Comparison of ENCODE assay signal across 8 cellular contexts in the genomic region with DNA sequence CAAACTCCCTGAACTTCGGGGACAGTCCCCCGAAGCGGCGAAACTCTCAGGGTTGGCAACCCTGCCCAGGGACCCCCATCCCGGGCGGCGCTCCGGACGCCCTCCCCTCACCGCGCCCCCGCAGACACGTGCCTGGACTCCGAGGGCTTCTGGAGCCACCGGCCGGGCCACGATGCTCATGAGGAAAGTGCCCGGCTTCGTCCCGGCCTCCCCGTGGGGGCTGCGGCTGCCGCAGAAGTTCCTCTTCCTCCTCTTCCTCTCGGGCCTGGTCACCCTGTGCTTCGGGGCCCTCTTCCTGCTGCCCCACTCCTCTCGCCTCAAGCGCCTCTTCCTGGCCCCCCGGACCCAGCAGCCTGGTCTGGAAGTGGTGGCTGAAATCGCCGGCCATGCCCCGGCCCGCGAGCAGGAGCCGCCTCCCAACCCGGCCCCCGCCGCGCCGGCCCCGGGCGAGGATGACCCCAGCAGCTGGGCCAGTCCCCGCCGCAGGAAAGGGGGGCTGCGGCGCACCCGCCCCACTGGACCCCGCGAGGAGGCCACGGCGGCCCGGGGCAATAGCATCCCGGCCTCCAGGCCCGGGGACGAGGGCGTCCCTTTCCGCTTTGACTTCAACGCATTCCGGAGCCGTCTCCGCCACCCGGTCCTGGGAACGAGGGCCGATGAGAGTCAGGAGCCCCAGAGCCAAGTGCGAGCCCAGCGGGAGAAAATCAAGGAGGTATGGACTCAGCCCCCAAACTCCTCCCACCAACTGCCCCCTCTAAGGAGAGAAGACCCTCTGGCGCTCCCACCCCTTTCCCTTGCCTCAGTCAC. TPM values are rescaled to one million over a fixed set of nuclear protein-coding genes. Genes with fewer than 3 reads are reported as not detected.
DNase-seq lines count a peak whose midpoint lies in the region; ATAC-seq, FAIRE-seq and TF ChIP-seq lines count a peak whose summit lies in the region.

No MANE protein-coding gene starts in this region.

- TF ChIP-seq CTCF in SK-N-SH (IDR thresholded peaks at IDR 0.05): no peak
- no peak for TF ChIP-seq CTCF in hepatocyte (IDR thresholded peaks at IDR 0.05; ENCODE audit: poor library complexity)

- peaks cover 60% of the 10 kb centered on the region for H3K4me1 Mint-ChIP-seq in activated T-helper 1 cell treated with anti-CD3 and anti-CD28 coated beads, Interleukin-12 subunit alpha, Interleukin-12 subunit beta, Interleukin-2, Interleukin-4 antibody, amounts not matched to agents 30 ng/mL and 10 ng/mL and 1 ng/mL, durations not matched to agents 14 hours and 24 hours and 36 hours (ENCODE audit: low read depth)

- H3K9me3 Mint-ChIP-seq in activated T-helper 1 cell treated with anti-CD3 and anti-CD28 coated beads, Interleukin-12 subunit alpha, Interleukin-12 subunit beta, Interleukin-2, Interleukin-4 antibody, amounts not matched to agents 30 ng/mL and 10 ng/mL and 1 ng/mL, durations not matched to agents 14 hours and 24 hours and 36 hours: no peaks in the 10 kb centered on the region

- H3K4me3 ChIP-seq in SK-N-SH (ENCODE audit: low read depth in 2 of 2, low read length in 1 of 2) (peak overlapping the region in 1 of 2 experiments; percentile 61; a peak in 2 of 4 replicates), hepatocyte (peak overlapping the region; percentile 64), small intestine (ENCODE audit: low read depth in 1 of 2, low read length in 2 of 2) (peak overlapping the region; percentile 63 to 78), Karpas-422 (ENCODE audit: low read length) (no peak overlapping the region)

- peak overlapping the region; percentile 73 for H3K27ac Mint-ChIP-seq in activated T-helper 1 cell treated with anti-CD3 and anti-CD28 coated beads, Interleukin-12 subunit alpha, Interleukin-12 subunit beta, Interleukin-2, Interleukin-4 antibody, amounts not matched to agents 30 ng/mL and 10 ng/mL and 1 ng/mL, durations not matched to agents 14 hours and 24 hours and 36 hours

- intact Hi-C loops in activated T-helper 1 cell treated with anti-CD3 and anti-CD28 coated beads, Interleukin-12 subunit alpha, Interleukin-12 subunit beta, Interleukin-2, Interleukin-4 antibody, amounts not matched to agents 30 ng/mL and 10 ng/mL and 1 ng/mL, durations not matched to agents 14 hours and 24 hours and 36 hours (cut with micrococcal nuclease): loop anchor here (5.0 kb wide), 1 partner anchor 186 kb away; a partner anchor contains a TSS

- CTCF ChIA-PET in SK-N-SH (lab: Yijun Ruan, JAX): interaction anchor here (0.7 to 4.6 kb wide), 32 partner anchors 9 to 193 kb away, joined by 3 to 26 read pairs (median 6); a partner anchor contains a TSS

- H3K36me3 ChIP-seq in SK-N-SH (replicated peaks in 1 of 2; ENCODE audit: control insufficient read depth in 1 of 2, insufficient read depth in 2 of 2, low read length in 1 of 2): no peaks in the 10 kb centered on the region
- H3K36me3 ChIP-seq in hepatocyte (replicated peaks; ENCODE audit: insufficient read depth, low read depth): no peaks in the 10 kb centered on the region
- H3K36me3 ChIP-seq in small intestine (ENCODE audit: control insufficient read depth in 2 of 2, insufficient read depth in 2 of 2, low read length in 2 of 2): no peaks in the 10 kb centered on the region
- H3K36me3 ChIP-seq in Karpas-422 (ENCODE audit: insufficient read depth, low read length): no peaks in the 10 kb centered on the region

- H3K4me1 ChIP-seq in SK-N-SH (ENCODE audit: control insufficient read depth in 1 of 2, insufficient read depth in 2 of 2, low read depth in 1 of 2, low read length in 1 of 2) (peaks cover 0 to 29% of the 10 kb centered on the region in 2 experiments; a peak in 2 of 4 replicates), hepatocyte (ENCODE audit: insufficient read depth) (peaks cover 26% of the 10 kb centered on the region), small intestine (ENCODE audit: control insufficient read depth in 2 of 2, insufficient read depth in 1 of 2, low read depth in 1 of 2, low read length in 1 of 2) (no peaks in the 10 kb centered on the region), Karpas-422 (ENCODE audit: low read length) (peaks cover 18% of the 10 kb centered on the region)

- peaks cover 70% of the 10 kb centered on the region for H3K27me3 Mint-ChIP-seq in activated T-helper 1 cell treated with anti-CD3 and anti-CD28 coated beads, Interleukin-12 subunit alpha, Interleukin-12 subunit beta, Interleukin-2, Interleukin-4 antibody, amounts not matched to agents 30 ng/mL and 10 ng/mL and 1 ng/mL, durations not matched to agents 14 hours and 24 hours and 36 hours (ENCODE audit: insufficient read depth)

- FAIRE-seq in small intestine (lab: Jason Lieb, UNC): no peak

- WGBS in SK-N-SH (ENCODE audit: low lambda C conversion rate): 85% methylated on average over 12 of the region's 66 CpGs
- WGBS in hepatocyte (ENCODE audit: low lambda C conversion rate, missing lambda C conversion rate): 4% methylated on average over 36 of the region's 66 CpGs
- WGBS in small intestine, 3 donors: 2 to 5% (median 5%) methylated on average over 47 to 66 of the region's 66 CpGs

- POLR2A ChIA-PET in SK-N-SH (lab: Yijun Ruan, JAX): no interaction called here

- no peak for TF ChIP-seq RAD21 in SK-N-SH (IDR thresholded peaks at IDR 0.05; ENCODE audit: low read length)

- ATAC-seq in SK-N-SH treated with all-trans-retinoic acid at 6 μM for 48 hours (no peak), HG02973 (IDR thresholded peaks at IDR 0.05; ENCODE audit: unreplicated experiment) (no peak)

- H2AFZ ChIP-seq in SK-N-SH (ENCODE audit: low read depth): no peak overlapping the region
- H2AFZ ChIP-seq in hepatocyte: peak overlapping the region; percentile 60
- no peak overlapping the region for H2AFZ ChIP-seq in Karpas-422 (ENCODE audit: low read length)

- H3K4me3 Mint-ChIP-seq in activated T-helper 1 cell treated with anti-CD3 and anti-CD28 coated beads, Interleukin-12 subunit alpha, Interleukin-12 subunit beta, Interleukin-2, Interleukin-4 antibody, amounts not matched to agents 30 ng/mL and 10 ng/mL and 1 ng/mL, durations not matched to agents 14 hours and 24 hours and 36 hours: peak overlapping the region; percentile 86

- no peaks in the 10 kb centered on the region for H3K36me3 Mint-ChIP-seq in activated T-helper 1 cell treated with anti-CD3 and anti-CD28 coated beads, Interleukin-12 subunit alpha, Interleukin-12 subunit beta, Interleukin-2, Interleukin-4 antibody, amounts not matched to agents 30 ng/mL and 10 ng/mL and 1 ng/mL, durations not matched to agents 14 hours and 24 hours and 36 hours (ENCODE audit: low read depth)

- H3K9me3 ChIP-seq in SK-N-SH (no peaks in the 10 kb centered on the region), hepatocyte (ENCODE audit: low read depth) (no peaks in the 10 kb centered on the region), small intestine (ENCODE audit: control insufficient read depth, low read depth) (no peaks in the 10 kb centered on the region), Karpas-422 (ENCODE audit: low read length) (no peaks in the 10 kb centered on the region)

- TF ChIP-seq EP300 in SK-N-SH (IDR thresholded peaks at IDR 0.05; ENCODE audit: borderline replicate concordance in 1 of 2, low read depth in 1 of 2, low read length in 1 of 2): no peak

- H3K9me2 ChIP-seq in SK-N-SH (no peaks in the 10 kb centered on the region), hepatocyte (replicated peaks; ENCODE audit: insufficient read depth) (no peaks in the 10 kb centered on the region), Karpas-422 (replicated peaks; ENCODE audit: insufficient read depth, low read length) (no peaks in the 10 kb centered on the region)

- H4K20me1 ChIP-seq in SK-N-SH (ENCODE audit: insufficient read depth) (no peaks in the 10 kb centered on the region), hepatocyte (ENCODE audit: insufficient read depth, poor library complexity, severe bottlenecking) (no peaks in the 10 kb centered on the region), Karpas-422 (ENCODE audit: insufficient read depth, low read depth, low read length) (peaks cover 9% of the 10 kb centered on the region)

- no peak overlapping the region for H3K27ac ChIP-seq in SK-N-SH (ENCODE audit: low read depth in 2 of 2, low read length in 1 of 2)
- no peak overlapping the region for H3K27ac ChIP-seq in hepatocyte
- H3K27ac ChIP-seq in small intestine (ENCODE audit: low read depth in 1 of 2, low read length in 1 of 2): peak overlapping the region in 1 of 2 donors; percentile 61
- no peak overlapping the region for H3K27ac ChIP-seq in Karpas-422 (ENCODE audit: low read length)

- H3K9ac ChIP-seq in SK-N-SH: no peak overlapping the region
- H3K9ac ChIP-seq in Karpas-422 (ENCODE audit: low read length): no peak overlapping the region

- no peak overlapping the region for H3K4me2 ChIP-seq in SK-N-SH
- peak overlapping the region; percentile 100 for H3K4me2 ChIP-seq in hepatocyte
- no peak overlapping the region for H3K4me2 ChIP-seq in Karpas-422 (ENCODE audit: low read depth, low read length, poor library complexity, severe bottlenecking)

- DNase-seq in SK-N-SH: peak; percentile 33
- DNase-seq in activated T-helper 1 cell treated with anti-CD3 and anti-CD28 coated beads, Interleukin-12 subunit alpha, Interleukin-12 subunit beta, Interleukin-2, Interleukin-4 antibody, amounts not matched to agents 30 ng/mL and 10 ng/mL and 1 ng/mL, durations not matched to agents 14 hours and 24 hours and 36 hours (ENCODE audit: low spot score): no peak
- peak; percentile 29 for DNase-seq in hepatocyte (ENCODE audit: low spot score)
- no peak for DNase-seq in small intestine
- DNase-seq in Karpas-422: no peak
- no peak for DNase-seq in epidermal melanocyte (ENCODE audit: insufficient read length, low spot score)

- H3F3A ChIP-seq in SK-N-SH (replicated peaks; ENCODE audit: insufficient read depth): peaks cover 5% of the 10 kb centered on the region

- H3K79me2 ChIP-seq in SK-N-SH (ENCODE audit: insufficient read depth) (no peaks in the 10 kb centered on the region), hepatocyte (peaks cover 26% of the 10 kb centered on the region), Karpas-422 (ENCODE audit: low read length) (no peaks in the 10 kb centered on the region)

- peaks cover 36% of the 10 kb centered on the region for H3K27me3 ChIP-seq in SK-N-SH (ENCODE audit: insufficient read depth)
- peaks cover 3% of the 10 kb centered on the region for H3K27me3 ChIP-seq in hepatocyte
- H3K27me3 ChIP-seq in small intestine (ENCODE audit: control insufficient read depth in 2 of 2, insufficient read depth in 2 of 2, low read length in 2 of 2): peaks cover 0 to 2% of the 10 kb centered on the region in 2 donors
- H3K27me3 ChIP-seq in Karpas-422 (ENCODE audit: low read length): no peaks in the 10 kb centered on the region

RNA-seq across cellular contexts. Expression of a gene that starts 1.2 kb away (rescaled TPM):
- polyA plus RNA-seq in SK-N-SH (2012; rRNA removed) (0.20 and 0.26 TPM in 2 replicates), hepatocyte (24.6 and 29.3 TPM in 2 replicates), small intestine (1 to 10 TPM in 2 of 3 donors, under 1 TPM in 1; 0.67 to 5.4 (median 1.4) TPM)
- 0.21 and 0.32 TPM in 2 replicates for polyA plus RNA-seq in SK-N-SH (2012; cell fraction: cytosol; rRNA removed)
- 0.25 and 0.27 TPM in 2 replicates for polyA plus RNA-seq in SK-N-SH (2012; cell fraction: nucleus; rRNA removed)
- total RNA-seq in activated T-helper 1 cell treated with anti-CD3 and anti-CD28 coated beads, Interleukin-12 subunit alpha, Interleukin-12 subunit beta, Interleukin-2, Interleukin-4 antibody, amounts not matched to agents 30 ng/mL and 10 ng/mL and 1 ng/mL, durations not matched to agents 14 hours and 24 hours and 36 hours: 0.83 and 0.98 TPM in 2 replicates
- 19.9 and 20.6 TPM in 2 replicates for total RNA-seq in hepatocyte
- total RNA-seq in Karpas-422 (2014; rRNA removed; shearing (Covaris generic); ENCODE audit: low replicate concordance): not detected in 2 replicates

Comparison
In these comparisons a context has a peak if more than half of its experiments do, and no peak if none do; other contexts are left out.
1. DNase-seq: peak in SK-N-SH (single experiment) and hepatocyte (single experiment); none in activated T-helper 1 cell treated with anti-CD3 and anti-CD28 coated beads, Interleukin-12 subunit alpha, Interleukin-12 subunit beta, Interleukin-2, Interleukin-4 antibody, amounts not matched to agents 30 ng/mL and 10 ng/mL and 1 ng/mL, durations not matched to agents 14 hours and 24 hours and 36 hours (single experiment), small intestine (single experiment), Karpas-422 (single experiment) and epidermal melanocyte (single experiment).
2. RNA of a gene that starts 1.2 kb away (total RNA-seq): 19.9 to 20.6 TPM in hepatocyte; 0.83 to 0.98 TPM in activated T-helper 1 cell treated with anti-CD3 and anti-CD28 coated beads, Interleukin-12 subunit alpha, Interleukin-12 subunit beta, Interleukin-2, Interleukin-4 antibody, amounts not matched to agents 30 ng/mL and 10 ng/mL and 1 ng/mL, durations not matched to agents 14 hours and 24 hours and 36 hours and not detected in Karpas-422; every median in the first group is over 10 times any median in the second.